In genomic region chr19:14544977-14545715, GRCh38 we compare ENCODE assay signal across 6 cellular contexts.
A peak's percentile ranks its signal among the peaks of the same experiment; 100 is the strongest.
DNase-seq lines count a peak whose midpoint lies in the region.

No MANE protein-coding gene starts in this region.

- DNase-seq in NCI-H1417 (lab: John Stamatoyannopoulos, UW): peak; percentile 75 to 97 (median 94)
- DNase-seq in cerebellar nuclear complex (lab: John Stamatoyannopoulos, UW): peak; percentile 52 to 75
- DNase-seq in posterior cingulate gyrus: peak; percentile 85 to 98 (median 94)
- DNase-seq in 8988T: no peak
- no peak for DNase-seq in central memory CD4-positive, alpha-beta T cell
- no peak for DNase-seq in NCI-H748 treated with DMSO at 0.1 percent for 48 hours (lab: John Stamatoyannopoulos, UW)

- intact Hi-C loops in posterior cingulate gyrus (cut with DNase I): no loop called here

Comparison
In these comparisons a context has a peak if more than half of its experiments do, and no peak if none do; other contexts are left out.
1. DNase-seq: peak in NCI-H1417 (3 of 3), cerebellar nuclear complex (2 of 2) and posterior cingulate gyrus (10 of 10); none in 8988T (single experiment), central memory CD4-positive, alpha-beta T cell (single experiment) and NCI-H748 treated with DMSO at 0.1 percent for 48 hours (single experiment).